Comparison of ENCODE assay signal across 8 cellular contexts in the genomic region with DNA sequence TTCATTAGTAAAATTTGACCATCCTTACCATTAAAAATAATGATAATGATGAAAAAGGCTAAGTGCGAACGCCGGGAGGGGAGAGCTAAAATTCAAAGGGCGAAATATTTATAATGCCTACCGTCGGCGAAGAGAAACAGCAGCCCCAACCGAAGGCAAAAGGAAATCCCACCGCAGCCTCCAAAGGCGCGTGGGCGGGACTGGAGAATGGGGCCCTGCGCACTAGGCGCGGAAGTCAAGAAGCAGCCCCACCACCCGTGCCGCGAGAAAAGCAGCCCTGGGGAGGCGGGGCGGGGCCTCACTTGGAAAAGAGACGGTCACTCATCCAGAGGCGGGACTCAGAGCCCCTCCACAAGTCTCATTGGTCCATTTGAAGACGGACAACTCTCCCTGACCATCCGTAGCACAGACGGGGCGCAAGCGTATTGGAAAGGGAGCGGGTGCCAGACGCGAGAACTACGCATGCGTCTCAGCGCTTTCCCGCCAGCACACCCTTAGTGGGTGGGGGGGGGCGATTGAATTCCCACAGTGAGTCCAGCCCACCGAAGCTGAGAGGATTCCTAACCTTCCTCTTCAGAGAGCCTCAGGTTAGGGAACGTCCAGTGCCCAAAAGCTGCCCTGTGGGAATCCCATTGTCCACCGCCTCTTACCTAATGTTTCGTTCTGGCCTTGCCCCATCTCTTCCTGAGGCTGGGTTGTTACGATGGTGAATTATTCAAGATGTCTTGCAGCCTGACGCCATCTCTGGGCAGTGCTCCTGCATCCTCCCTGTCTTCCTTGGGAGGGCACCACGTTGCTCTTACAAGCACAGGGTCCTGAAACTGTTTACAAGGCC. TPM values are rescaled to one million over a fixed set of nuclear protein-coding genes. Genes with fewer than 3 reads are reported as not detected.
A peak's percentile ranks its signal among the peaks of the same experiment; 100 is the strongest.
DNase-seq lines count a peak whose midpoint lies in the region; ATAC-seq and TF ChIP-seq lines count a peak whose summit lies in the region.

No MANE protein-coding gene starts in this region.

- no peaks in the 10 kb centered on the region for H3K9me3 ChIP-seq in CD4-positive, CD25-positive, alpha-beta regulatory T cell (ENCODE audit: control insufficient read depth in 2 of 2, low read length in 2 of 2)

- H3K4me1 Mint-ChIP-seq in CD4-positive, CD25-positive, alpha-beta regulatory T cell = peaks cover 12 to 35% (median 15%) of the 10 kb centered on the region in 4 donors

- intact Hi-C loops in lower leg skin (cut with DNase I; ENCODE audit: low total_unique reads) = no loop called here

- H3K27me3 Mint-ChIP-seq in CD4-positive, CD25-positive, alpha-beta regulatory T cell = no peaks in the 10 kb centered on the region

- DNase-seq in CD4-positive, CD25-positive, alpha-beta regulatory T cell = peak; percentile 96 to 100 (median 97)
- peak; percentile 99 for DNase-seq in NCI-H774 (lab: John Stamatoyannopoulos, UW)
- DNase-seq in activated CD4-positive, alpha-beta T cell treated with anti-CD3 and anti-CD28 coated beads, Interleukin-2, amount 50 U/mL, for 48 hours = peak; percentile 100
- peak; percentile 97 to 99 for DNase-seq in dermis microvascular lymphatic vessel endothelial cell (ENCODE audit: low read depth in 2 of 2)
- DNase-seq in lower leg skin (ENCODE audit: low spot score in 2 of 2) = peak; percentile 98 to 100
- peak; percentile 98 for DNase-seq in stimulated activated CD4-positive, alpha-beta T cell treated with anti-CD3 and anti-CD28 coated beads, Interleukin-4, amount 100 ng/mL, for 4 hours

- H3K27me3 ChIP-seq in CD4-positive, CD25-positive, alpha-beta regulatory T cell (ENCODE audit: control insufficient read depth, insufficient read depth, low read length) = no peaks in the 10 kb centered on the region

- WGBS in lower leg skin, 2 donors = 0 to 1% methylated on average over 40 to 42 of the region's 42 CpGs

- H3K27ac ChIP-seq in CD4-positive, CD25-positive, alpha-beta regulatory T cell (ENCODE audit: insufficient read depth, low read length, poor library complexity, severe bottlenecking) = peak overlapping the region; percentile 83

- peak overlapping the region; percentile 86 to 97 (median 92) for H3K4me3 Mint-ChIP-seq in CD4-positive, CD25-positive, alpha-beta regulatory T cell

- TF ChIP-seq POLR2A in lower leg skin (IDR thresholded peaks at IDR 0.05) = no peak

- no peaks in the 10 kb centered on the region for H3K36me3 Mint-ChIP-seq in CD4-positive, CD25-positive, alpha-beta regulatory T cell

- H3K36me3 ChIP-seq in CD4-positive, CD25-positive, alpha-beta regulatory T cell (ENCODE audit: control insufficient read depth, insufficient read depth, low read length) = no peaks in the 10 kb centered on the region

- no peak for TF ChIP-seq CTCF in lower leg skin (IDR thresholded peaks at IDR 0.05)

- peak overlapping the region; percentile 90 for H3K4me3 ChIP-seq in CD4-positive, CD25-positive, alpha-beta regulatory T cell (ENCODE audit: low read depth, low read length)
- H3K4me3 ChIP-seq in lower leg skin (ENCODE audit: low read depth, poor library complexity, severe bottlenecking) = peak overlapping the region; percentile 44

- H3K9me3 Mint-ChIP-seq in CD4-positive, CD25-positive, alpha-beta regulatory T cell = no peaks in the 10 kb centered on the region

- H3K27ac Mint-ChIP-seq in CD4-positive, CD25-positive, alpha-beta regulatory T cell = peak overlapping the region; percentile 84 to 97 (median 94)

- ATAC-seq in CD4-positive, CD25-positive, alpha-beta regulatory T cell (ENCODE audit: low read depth in 2 of 2) = peak; percentile 94 to 95
- ATAC-seq in GM19438 (IDR thresholded peaks at IDR 0.05; ENCODE audit: low read depth, unreplicated experiment) (peak; percentile 78), HG03571 (IDR thresholded peaks at IDR 0.05; ENCODE audit: unreplicated experiment) (peak; percentile 90)

- peaks cover 23% of the 10 kb centered on the region for H3K4me1 ChIP-seq in CD4-positive, CD25-positive, alpha-beta regulatory T cell (ENCODE audit: control insufficient read depth, insufficient read depth, low read length, poor library complexity, severe bottlenecking)

RNA-seq across cellular contexts. Expression of a gene that starts 19.0 kb away (rescaled TPM):
- 18.4 TPM for total RNA-seq in CD4-positive, CD25-positive, alpha-beta regulatory T cell
- 10 to 100 TPM; 44.3 to 52.2 (median 49.0) TPM for polyA plus RNA-seq in CD4-positive, CD25-positive, alpha-beta regulatory T cell
- 32.7 and 36.1 TPM in 2 replicates for total RNA-seq in dermis microvascular lymphatic vessel endothelial cell
- 10 to 100 TPM; 20.5 to 54.8 (median 40.8) TPM for total RNA-seq in lower leg skin

RNA-seq across cellular contexts. Expression of a gene that starts 19.8 kb away (rescaled TPM):
- 18.4 TPM for total RNA-seq in CD4-positive, CD25-positive, alpha-beta regulatory T cell
- 1 to 10 TPM; 2.7 to 4.1 (median 3.7) TPM for polyA plus RNA-seq in CD4-positive, CD25-positive, alpha-beta regulatory T cell
- 11.0 and 19.5 TPM in 2 replicates for total RNA-seq in dermis microvascular lymphatic vessel endothelial cell
- total RNA-seq in lower leg skin = 10 to 100 TPM; 15.6 to 26.6 (median 20.2) TPM

RNA-seq across cellular contexts. Expression of a gene that starts 27.8 kb away (rescaled TPM):
- 7.8 TPM for total RNA-seq in CD4-positive, CD25-positive, alpha-beta regulatory T cell
- polyA plus RNA-seq in CD4-positive, CD25-positive, alpha-beta regulatory T cell = under 1 TPM; 0.57 to 0.97 (median 0.72) TPM
- total RNA-seq in dermis microvascular lymphatic vessel endothelial cell (3.0 and 4.2 TPM in 2 replicates), lower leg skin (10 to 100 TPM in 3 of 4 donors, 1 to 10 TPM in 1; 9.6 to 26.0 (median 18.7) TPM)

RNA-seq across cellular contexts. Expression of a gene that starts 34.7 kb away (rescaled TPM):
- 57.3 TPM for total RNA-seq in CD4-positive, CD25-positive, alpha-beta regulatory T cell
- 100 to 1,000 TPM; 110 to 150 (median 141) TPM for polyA plus RNA-seq in CD4-positive, CD25-positive, alpha-beta regulatory T cell
- total RNA-seq in dermis microvascular lymphatic vessel endothelial cell (24.8 and 46.4 TPM in 2 replicates), lower leg skin (10 to 100 TPM; 67.8 to 96.9 (median 87.6) TPM)

RNA-seq across cellular contexts. Expression of a gene that starts 45.8 kb away (rescaled TPM):
- 76.6 TPM for total RNA-seq in CD4-positive, CD25-positive, alpha-beta regulatory T cell
- 10 to 100 TPM; 11.4 to 17.4 (median 15.5) TPM for polyA plus RNA-seq in CD4-positive, CD25-positive, alpha-beta regulatory T cell
- total RNA-seq in dermis microvascular lymphatic vessel endothelial cell (13.6 and 23.4 TPM in 2 replicates), lower leg skin (10 to 100 TPM; 24.6 to 55.8 (median 38.0) TPM)

Comparison
In these comparisons a context has a peak if more than half of its experiments do, and no peak if none do; other contexts are left out.
1. Peak in every context shown above with its lines: DNase-seq, ATAC-seq, H3K4me3 ChIP-seq and H3K27ac ChIP-seq.